In genomic region chr6:158008894-158009891, GRCh38 we compare ENCODE assay signal across 8 cellular contexts.
DNase-seq lines count a peak whose midpoint lies in the region; ATAC-seq and TF ChIP-seq lines count a peak whose summit lies in the region.

No MANE protein-coding gene starts in this region.

- H3K4me3 ChIP-seq in fibroblast of pulmonary artery (replicated peaks; ENCODE audit: low read depth, low read length), result no peak overlapping the region

- no peak for ATAC-seq in HG03139 (IDR thresholded peaks at IDR 0.05; ENCODE audit: unreplicated experiment)
- ATAC-seq in GM18505 (IDR thresholded peaks at IDR 0.05; ENCODE audit: unreplicated experiment), result no peak

- intact Hi-C loops in posterior cingulate gyrus (cut with DNase I), result no loop called here

- in situ Hi-C loops in KBM-7 (cut with MboI; ENCODE audit: low pct_unique_long_range_greater_than_20kb, low sequenced_read_pairs), result no loop called here

- no peak for TF ChIP-seq POLR2A in GM18505 (IDR thresholded peaks at IDR 0.05; ENCODE audit: borderline replicate concordance, extremely low read depth, insufficient read depth, insufficient read length)

- TF ChIP-seq CTCF in fibroblast of pulmonary artery (IDR thresholded peaks at IDR 0.05; ENCODE audit: low read length, missing control alignments), result no peak

- DNase-seq in AG20443 (ENCODE audit: low spot score) (peak; percentile 59), KBM-7 (peak; percentile 86), fibroblast of pulmonary artery (ENCODE audit: low read depth) (peak; percentile 95), posterior cingulate gyrus (peak; percentile 59 to 96 (median 80)), GM19238 (ENCODE audit: insufficient read length, low spot score) (no peak)
- peak; percentile 55 to 59 for DNase-seq in activated T-cell treated with anti-CD3 and anti-CD28 coated beads, Interleukin-2, amount 50 U/mL, for 48 hours
